11 cellular contexts compared by ENCODE assay signal in the genomic region with DNA sequence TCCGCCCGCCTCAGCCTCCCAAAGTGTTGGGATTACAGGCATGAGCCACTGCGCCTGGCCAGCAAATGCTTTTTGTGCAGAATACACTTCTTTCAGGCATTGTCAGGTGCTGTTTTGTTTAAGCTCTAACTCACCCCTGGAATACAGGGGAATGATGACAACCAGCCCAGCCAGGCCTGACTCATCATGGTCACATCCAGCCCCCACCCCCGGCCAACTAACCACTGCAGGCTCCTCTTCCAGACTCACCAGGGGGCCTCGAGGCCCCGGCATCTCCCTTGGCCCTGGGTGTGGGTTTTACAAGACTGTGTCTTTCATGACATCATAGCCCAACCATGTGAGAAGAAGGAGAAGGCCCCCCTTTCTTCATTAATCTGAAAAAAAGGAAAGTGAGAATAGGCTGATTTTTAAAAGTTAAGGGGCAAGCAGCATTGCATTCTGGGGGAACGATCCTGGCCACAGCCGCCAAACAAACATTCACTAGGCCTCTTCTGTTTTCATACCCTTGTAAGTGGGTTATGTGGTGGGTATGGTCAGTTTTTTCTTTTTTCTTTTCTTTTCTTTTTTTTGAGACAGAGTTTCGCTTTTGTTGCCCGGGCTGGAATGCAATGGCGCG. TPM values are rescaled to one million over a fixed set of nuclear protein-coding genes. Genes with fewer than 3 reads are reported as not detected.
DNase-seq lines count a peak whose midpoint lies in the region; ATAC-seq and TF ChIP-seq lines count a peak whose summit lies in the region.
"Had no signal": no experiment of that assay in that cellular context is flagged by ENCODE, and none has a peak within 500 bp of the region (broad histone marks: within the 10 kb centered on the region; RNA-seq: fewer than 3 reads in every experiment).

No MANE protein-coding gene starts in this region.

- TF ChIP-seq EP300 in tibial nerve (IDR thresholded peaks at IDR 0.05): peak in 1 of 2 donors; percentile 47

- H3K4me1 ChIP-seq in adipocyte (ENCODE audit: control insufficient read depth, insufficient read depth, low read length) (peaks cover 32% of the 10 kb centered on the region), tibial nerve (peaks cover 0 to 44% (median 33%) of the 10 kb centered on the region in 4 donors)

- TF ChIP-seq POLR2A in tibial nerve (IDR thresholded peaks at IDR 0.05): no peak

- WGBS in tibial nerve, 2 donors: 38 to 43% methylated on average over 12 of the region's 12 CpGs

- H3K9me3 ChIP-seq in adipocyte (ENCODE audit: control insufficient read depth, low read length) (no peaks in the 10 kb centered on the region), tibial nerve (no peaks in the 10 kb centered on the region)

- H3K4me3 ChIP-seq in adipocyte (ENCODE audit: low read length): no peak overlapping the region
- H3K4me3 ChIP-seq in tibial nerve: no peak overlapping the region

- H3K27ac ChIP-seq in tibial nerve: peak overlapping the region; percentile 50 to 93 (median 76)
- H3K27ac ChIP-seq: 22Rv1 had no signal

- peak overlapping the region; percentile 53 for H3K9ac ChIP-seq in adipocyte (ENCODE audit: low read length)

- DNase-seq in SIG-M5 treated with dmso at 0.1 percent for 504 hours (lab: John Stamatoyannopoulos, UW; ENCODE audit: unreplicated experiment) (peak; percentile 70), SIG-M5 (lab: John Stamatoyannopoulos, UW) (no peak), adipocyte (ENCODE audit: low read depth) (peak; percentile 83), hepatic stellate cell (ENCODE audit: low spot score) (peak; percentile 96), tibial nerve (ENCODE audit: low spot score in 2 of 2) (peak; percentile 33 to 34), mucosa of gallbladder (ENCODE audit: low spot score) (no peak)
- DNase-seq: erythroblast, NCI-H1930 had no signal

- H3K27me3 ChIP-seq in adipocyte (replicated peaks; ENCODE audit: control insufficient read depth, insufficient read depth, low read length) (no peaks in the 10 kb centered on the region), tibial nerve (no peaks in the 10 kb centered on the region)

- no peak for ATAC-seq in HG03097 (IDR thresholded peaks at IDR 0.05; ENCODE audit: low FRiP score, unreplicated experiment)
- no peak for ATAC-seq in GM21619 (IDR thresholded peaks at IDR 0.05; ENCODE audit: unreplicated experiment)

- H3K36me3 ChIP-seq in adipocyte (ENCODE audit: control insufficient read depth, insufficient read depth, low read length, severe bottlenecking) (no peaks in the 10 kb centered on the region), tibial nerve (peaks cover 0 to 25% (median 0%) of the 10 kb centered on the region in 3 donors)

- TF ChIP-seq CTCF in tibial nerve (IDR thresholded peaks at IDR 0.05): no peak

RNA-seq across cellular contexts. Expression of a gene that starts 35.6 kb away (rescaled TPM):
- total RNA-seq in tibial nerve (100 to 1,000 TPM in 2 of 4 donors, 10 to 100 TPM in 2; 44.7 to 328 (median 169) TPM), mucosa of gallbladder (12.7 TPM)

RNA-seq across cellular contexts. Expression of a gene that starts 40.8 kb away (rescaled TPM):
- total RNA-seq in tibial nerve: under 1 TPM in 1 of 4 donors, not detected in 3; 0.39 TPM
- total RNA-seq in mucosa of gallbladder: not detected

RNA-seq across cellular contexts. Expression of a gene that starts 41.4 kb away (rescaled TPM):
- 1 to 10 TPM; 1.7 to 8.4 (median 5.5) TPM for total RNA-seq in tibial nerve
- total RNA-seq in mucosa of gallbladder: 3.2 TPM

RNA-seq across cellular contexts. Expression of a gene that starts 49.2 kb away (rescaled TPM):
- total RNA-seq in tibial nerve (1,000 to 10,000 TPM; 1,854 to 2,171 (median 1,912) TPM), mucosa of gallbladder (704 TPM)

RNA-seq across cellular contexts. Expression of a gene that starts 49.4 kb away (rescaled TPM):
- total RNA-seq in tibial nerve (10 to 100 TPM; 21.6 to 25.3 (median 24.2) TPM), mucosa of gallbladder (33.7 TPM)

Comparison
In these comparisons a context has a peak if more than half of its experiments do, and no peak if none do; other contexts are left out.
1. DNase-seq: peak in SIG-M5 treated with dmso at 0.1 percent for 504 hours (single experiment), adipocyte (single experiment), hepatic stellate cell (single experiment) and tibial nerve (2 of 2); none in SIG-M5 (single experiment) and mucosa of gallbladder (single experiment).